In genomic region chr12:63304844-63305243, GRCh38 we compare ENCODE assay signal across 21 cellular contexts.
A peak's percentile ranks its signal among the peaks of the same experiment; 100 is the strongest.
DNase-seq lines count a peak whose midpoint lies in the region; ATAC-seq, FAIRE-seq and TF ChIP-seq lines count a peak whose summit lies in the region.
"Had no signal": no experiment of that assay in that cellular context is flagged by ENCODE, and none has a peak within 500 bp of the region (broad histone marks: within the 10 kb centered on the region; RNA-seq: fewer than 3 reads in every experiment).

No MANE protein-coding gene starts in this region.

- peak overlapping the region; percentile 17; the same call in 1 of the 2 replicates for H2AFZ ChIP-seq in H1 (ENCODE audit: low read length)

- no peaks in the 10 kb centered on the region for H3K9me3 Mint-ChIP-seq in activated naive CD4-positive, alpha-beta T cell treated with anti-CD3 and anti-CD28 coated beads for 36 hours
- H3K9me3 Mint-ChIP-seq: activated CD4-positive, alpha-beta memory T cell treated with anti-CD3 and anti-CD28 coated beads for 36 hours; activated T-helper 2 cell treated with anti-CD3 and anti-CD28 coated beads, Interferon-gamma antibody, Interleukin-2, Interleukin-4, amounts not matched to agents 10 μg/mL and 5 μg/mL and 100 μg/mL, durations not matched to agents 14 hours and 24 hours and 36 hours; CD8-positive, alpha-beta memory T cell had no signal

- H3K4me1 ChIP-seq in H1 (replicated peaks in 1 of 4; ENCODE audit: control insufficient read depth in 3 of 4, insufficient read depth in 4 of 4, low read length in 3 of 4), result peaks cover 0 to 3% (median under 1%) of the 10 kb centered on the region in 4 experiments; a peak in 2 of 7 replicates
- H3K4me1 ChIP-seq: sigmoid colon, tibial nerve had no signal

- intact Hi-C loops in activated naive CD4-positive, alpha-beta T cell treated with anti-CD3 and anti-CD28 coated beads for 36 hours (cut with micrococcal nuclease), result no loop called here

- no peak overlapping the region for H2BK20ac ChIP-seq in H1 (ENCODE audit: low read length)

- FAIRE-seq in H1 (lab: Jason Lieb, UNC), result no peak

- H3K14ac ChIP-seq in H1 (ENCODE audit: insufficient read length), result no peak overlapping the region

- peak overlapping the region; percentile 4; the same call in 1 of the 2 replicates for H3K4me3 ChIP-seq in GM06990 (replicated peaks; ENCODE audit: low read depth, low read length)
- H3K4me3 ChIP-seq in H1 (ENCODE audit: extremely low read depth in 1 of 4, insufficient read depth in 2 of 4, low read depth in 3 of 4, low read length in 4 of 4), result no peak overlapping the region
- H3K4me3 ChIP-seq: sigmoid colon, SK-N-MC, tibial nerve had no signal

- POLR2A ChIA-PET in H1 (lab: Charles Lee; ENCODE audit: partially characterized antibody), result interaction anchor here (1.3 kb wide), 1 partner anchor 18 kb away, joined by 4 read pairs; no protein-coding TSS in a partner anchor

- H2BK15ac ChIP-seq in H1 (ENCODE audit: low read length), result no peak overlapping the region

- H3K23me2 ChIP-seq in H1 (ENCODE audit: low read depth, low read length), result no peaks in the 10 kb centered on the region

- no peaks in the 10 kb centered on the region for H3K27me3 ChIP-seq in GM06990 (replicated peaks; ENCODE audit: control insufficient read depth, insufficient read depth, low read length)
- no peaks in the 10 kb centered on the region for H3K27me3 ChIP-seq in H1 (replicated peaks in 1 of 4; ENCODE audit: control insufficient read depth in 3 of 4, extremely low read depth in 1 of 4, insufficient read depth in 3 of 4, low read length in 3 of 4)
- H3K27me3 ChIP-seq: sigmoid colon, tibial nerve had no signal

- H3K79me2 ChIP-seq in H1 (ENCODE audit: control insufficient read depth in 1 of 2, insufficient read depth in 2 of 2, low read length in 2 of 2), result no peaks in the 10 kb centered on the region

- no peak overlapping the region for H2BK12ac ChIP-seq in H1 (ENCODE audit: low read depth, low read length)

- H3K9ac ChIP-seq in H1 (replicated peaks in 1 of 4; ENCODE audit: extremely low read depth in 1 of 4, low read depth in 3 of 4, low read length in 3 of 4), result no peak overlapping the region

- TF ChIP-seq POLR2A in H1 (IDR thresholded peaks at IDR 0.05; ENCODE audit: control extremely low read depth in 1 of 2, low read depth in 2 of 2, low read length in 2 of 2), result no peak

- no peak overlapping the region for H3K56ac ChIP-seq in H1 (replicated peaks; ENCODE audit: insufficient read length, low read depth, low read length)

- TF ChIP-seq EP300 in H1 (IDR thresholded peaks at IDR 0.05; ENCODE audit: borderline replicate concordance in 1 of 2, low read depth in 2 of 2, low read length in 2 of 2), result no peak

- peak overlapping the region; percentile 21; the same call in 1 of the 2 replicates for H2BK5ac ChIP-seq in H1 (ENCODE audit: low read depth, low read length)

- H3K4me3 Mint-ChIP-seq in activated naive CD4-positive, alpha-beta T cell treated with anti-CD3 and anti-CD28 coated beads for 36 hours, result no peak overlapping the region
- H3K4me3 Mint-ChIP-seq: activated CD4-positive, alpha-beta memory T cell treated with anti-CD3 and anti-CD28 coated beads for 36 hours; CD8-positive, alpha-beta memory T cell had no signal

- H4K20me1 ChIP-seq in H1 (replicated peaks in 1 of 2; ENCODE audit: control insufficient read depth in 1 of 2, insufficient read depth in 2 of 2, low read length in 2 of 2), result no peaks in the 10 kb centered on the region

- H3K4me2 ChIP-seq in H1 (ENCODE audit: insufficient read depth in 1 of 2, low read depth in 2 of 2, low read length in 2 of 2), result no peak overlapping the region

- H4K8ac ChIP-seq in H1 (ENCODE audit: extremely low read depth, insufficient read depth, low read length), result no peak overlapping the region

- H3K9me3 ChIP-seq in H1 (ENCODE audit: insufficient read depth in 2 of 2, low read depth in 1 of 2, low read length in 1 of 2), result no peaks in the 10 kb centered on the region
- H3K9me3 ChIP-seq: sigmoid colon, tibial nerve had no signal

- no peaks in the 10 kb centered on the region for H3K36me3 Mint-ChIP-seq in activated naive CD4-positive, alpha-beta T cell treated with anti-CD3 and anti-CD28 coated beads for 36 hours (ENCODE audit: low read depth)
- H3K36me3 Mint-ChIP-seq: activated CD4-positive, alpha-beta memory T cell treated with anti-CD3 and anti-CD28 coated beads for 36 hours; CD8-positive, alpha-beta memory T cell had no signal

- ATAC-seq in GM19468 (IDR thresholded peaks at IDR 0.05; ENCODE audit: extremely low read depth, unreplicated experiment), result peak; percentile 44
- ATAC-seq in HG02973 (IDR thresholded peaks at IDR 0.05; ENCODE audit: unreplicated experiment), result peak; percentile 47
- ATAC-seq in HG03139 (IDR thresholded peaks at IDR 0.05; ENCODE audit: unreplicated experiment), result no peak
- no peak for ATAC-seq in HG03469 (IDR thresholded peaks at IDR 0.05; ENCODE audit: unreplicated experiment)
- ATAC-seq: esophagus mucosa had no signal

- TF ChIP-seq CTCF in GM06990 (IDR thresholded peaks at IDR 0.05; ENCODE audit: insufficient read depth, low read length, poor library complexity, severe bottlenecking), result no peak
- TF ChIP-seq CTCF in H1 (IDR thresholded peaks at IDR 0.05; ENCODE audit: control extremely low read depth in 1 of 3, insufficient read depth in 1 of 3, low read depth in 1 of 3, low read length in 3 of 3), result no peak

- no peaks in the 10 kb centered on the region for H3K4me1 Mint-ChIP-seq in activated naive CD4-positive, alpha-beta T cell treated with anti-CD3 and anti-CD28 coated beads for 36 hours (ENCODE audit: low read depth)
- H3K4me1 Mint-ChIP-seq: CD8-positive, alpha-beta memory T cell had no signal

- H3K79me1 ChIP-seq in H1 (ENCODE audit: low read depth, low read length), result no peaks in the 10 kb centered on the region

- CTCF ChIA-PET in H1 (lab: Charles Lee; ENCODE audit: partially characterized antibody), result interaction anchor here (1.3 kb wide), 1 partner anchor 23 kb away, joined by 3 read pairs; no protein-coding TSS in a partner anchor
- CTCF ChIA-PET in activated naive CD4-positive, alpha-beta T cell treated with anti-CD3 and anti-CD28 coated beads for 36 hours (lab: Charles Lee), result no interaction called here

- H3K27ac ChIP-seq in H1 (ENCODE audit: low read depth, low read length), result no peak overlapping the region
- H3K27ac ChIP-seq: sigmoid colon, SK-N-MC, tibial nerve had no signal

- H3K4ac ChIP-seq in H1 (replicated peaks; ENCODE audit: insufficient read length, low read depth, low read length), result no peak overlapping the region

- peak overlapping the region; percentile 25 for H4K91ac ChIP-seq in H1 (replicated peaks; ENCODE audit: insufficient read length, low read length)

- no peak for DNase-seq in GM06990 (ENCODE audit: extremely low read depth, insufficient read length)
- no peak for DNase-seq in H1 (ENCODE audit: low read depth in 1 of 2, low spot score in 2 of 2)
- no peak for DNase-seq in activated naive CD4-positive, alpha-beta T cell treated with anti-CD3 and anti-CD28 coated beads for 36 hours
- DNase-seq in cerebellar nuclear complex (lab: John Stamatoyannopoulos, UW), result no peak
- DNase-seq: activated CD4-positive, alpha-beta memory T cell treated with anti-CD3 and anti-CD28 coated beads for 36 hours; aorta; CD8-positive, alpha-beta memory T cell; GDM1; kidney; NCI-H1417 treated with DMSO at 0.1 percent for 48 hours; nucleus accumbens; sigmoid colon; stimulated activated CD4-positive, alpha-beta T cell treated with anti-CD3 and anti-CD28 coated beads, Interleukin-4, amount 100 ng/mL, for 1 hour had no signal

- H3K36me3 ChIP-seq in GM06990 (ENCODE audit: control insufficient read depth, insufficient read depth, low read length) (no peaks in the 10 kb centered on the region), H1 (ENCODE audit: control insufficient read depth in 2 of 4, insufficient read depth in 4 of 4, low read length in 3 of 4) (no peaks in the 10 kb centered on the region)
- H3K36me3 ChIP-seq: sigmoid colon, tibial nerve had no signal

- no peak overlapping the region for H3K27ac Mint-ChIP-seq in activated naive CD4-positive, alpha-beta T cell treated with anti-CD3 and anti-CD28 coated beads for 36 hours
- H3K27ac Mint-ChIP-seq: activated CD4-positive, alpha-beta memory T cell treated with anti-CD3 and anti-CD28 coated beads for 36 hours; activated T-helper 2 cell treated with anti-CD3 and anti-CD28 coated beads, Interferon-gamma antibody, Interleukin-2, Interleukin-4, amounts not matched to agents 10 μg/mL and 5 μg/mL and 100 μg/mL, durations not matched to agents 14 hours and 24 hours and 36 hours; CD8-positive, alpha-beta memory T cell had no signal

- no peak overlapping the region for H4K5ac ChIP-seq in H1 (ENCODE audit: insufficient read length, low read depth, low read length)

- no peak overlapping the region for H3K23ac ChIP-seq in H1 (ENCODE audit: insufficient read length)

- no peaks in the 10 kb centered on the region for H3K27me3 Mint-ChIP-seq in activated naive CD4-positive, alpha-beta T cell treated with anti-CD3 and anti-CD28 coated beads for 36 hours (ENCODE audit: low read depth)
- H3K27me3 Mint-ChIP-seq: activated CD4-positive, alpha-beta memory T cell treated with anti-CD3 and anti-CD28 coated beads for 36 hours; CD8-positive, alpha-beta memory T cell had no signal

- 88% methylated on average over 4 of the region's 4 CpGs; no CpG with 5 or more reads in 1 of the 2 experiments for WGBS in H1 (ENCODE audit: extremely low coverage in 1 of 2, insufficient coverage in 1 of 2, insufficient read length in 1 of 2, insufficient replicate concordance in 2 of 2, low coverage in 1 of 2, low lambda C conversion rate in 2 of 2, missing lambda C conversion rate in 1 of 2), 2 experiments

- no peak overlapping the region for H2BK120ac ChIP-seq in H1 (replicated peaks; ENCODE audit: low read depth, low read length)

- no peak overlapping the region; the same call in 1 of the 2 replicates for H2AK5ac ChIP-seq in H1 (ENCODE audit: low read depth, low read length)

- H3K18ac ChIP-seq in H1 (ENCODE audit: extremely low read depth, low read length), result no peak overlapping the region

- no peak for TF ChIP-seq RAD21 in H1 (IDR thresholded peaks at IDR 0.05 in 1 of 2, conservative IDR thresholded peaks at IDR 0.05 in 1 of 2; ENCODE audit: low read depth in 2 of 2, low read length in 2 of 2)

TF ChIP-seq in H1, 55 proteins besides CTCF, POLR2A, EP300 and RAD21 (continues in another document):
- no peak for TF ChIP-seq HDAC2 (IDR thresholded peaks at IDR 0.05; ENCODE audit: borderline replicate concordance in 1 of 2, low read depth in 2 of 2, low read length in 2 of 2)
- no peak for TF ChIP-seq CHD2 (IDR thresholded peaks at IDR 0.05; ENCODE audit: low read length)
- no peak for TF ChIP-seq RFX5 (IDR thresholded peaks at IDR 0.05; ENCODE audit: borderline replicate concordance, low read depth, low read length)
- no peak for TF ChIP-seq GABPA (IDR thresholded peaks at IDR 0.05; ENCODE audit: borderline replicate concordance, insufficient read depth, low read length)
- TF ChIP-seq KDM5A (IDR thresholded peaks at IDR 0.05; ENCODE audit: low read length), result no peak
- TF ChIP-seq RXRA (IDR thresholded peaks at IDR 0.05; ENCODE audit: insufficient read depth, low read depth, low read length), result no peak
- no peak for TF ChIP-seq SIX5 (IDR thresholded peaks at IDR 0.05; ENCODE audit: low read depth, low read length)

Comparison
In these comparisons a context has a peak if more than half of its experiments do, and no peak if none do; other contexts are left out.
1. ATAC-seq: peak in GM19468 (single experiment) and HG02973 (single experiment); none in HG03139 (single experiment) and HG03469 (single experiment).